ENCODE assay signal across 10 cellular contexts in genomic region chr1:214558002-214558770, GRCh38. TPM values are rescaled to one million over a fixed set of nuclear protein-coding genes. Genes with fewer than 3 reads are reported as not detected.
DNase-seq lines count a peak whose midpoint lies in the region; ATAC-seq and TF ChIP-seq lines count a peak whose summit lies in the region.
"Had no signal": no experiment of that assay in that cellular context is flagged by ENCODE, and none has a peak within 500 bp of the region (broad histone marks: within the 10 kb centered on the region; RNA-seq: fewer than 3 reads in every experiment).

No MANE protein-coding gene starts in this region.

- no peak overlapping the region for H3K4me3 Mint-ChIP-seq in progenitor cell of endocrine pancreas (ENCODE audit: low read depth)
- H3K4me3 Mint-ChIP-seq: activated naive CD4-positive, alpha-beta T cell treated with anti-CD3 and anti-CD28 coated beads for 36 hours had no signal

- H3F3A ChIP-seq in SK-N-SH (replicated peaks; ENCODE audit: insufficient read depth), result peaks cover 4% of the 10 kb centered on the region

- H3K9me2 ChIP-seq in SK-N-SH, result no peaks in the 10 kb centered on the region

- H4K20me1 ChIP-seq in SK-N-SH (ENCODE audit: insufficient read depth), result no peaks in the 10 kb centered on the region

- DNase-seq in GM04504 (ENCODE audit: low read depth), result peak; percentile 88
- DNase-seq in SK-N-SH, result no peak
- no peak for DNase-seq in lower lobe of right lung
- DNase-seq in activated gamma-delta T cell treated with Interleukin-2 at 50 U/mL for 16 hours, result no peak
- DNase-seq in progenitor cell of endocrine pancreas (ENCODE audit: low spot score, unreplicated experiment), result no peak
- DNase-seq: activated naive CD4-positive, alpha-beta T cell treated with anti-CD3 and anti-CD28 coated beads for 36 hours had no signal

- H3K9ac ChIP-seq in SK-N-SH, result no peak overlapping the region; the same call in 1 of the 2 replicates

- CTCF ChIA-PET in SK-N-SH (lab: Yijun Ruan, JAX), result interaction anchor here (1.6 kb wide), 1 partner anchor 226 kb away, joined by 3 read pairs; no protein-coding TSS in a partner anchor

- TF ChIP-seq CTCF in SK-N-SH (IDR thresholded peaks at IDR 0.05) (no peak), lower lobe of right lung (IDR thresholded peaks at IDR 0.05) (no peak), progenitor cell of endocrine pancreas (IDR thresholded peaks at IDR 0.05; ENCODE audit: unreplicated experiment) (no peak)

- no peaks in the 10 kb centered on the region for H3K79me2 ChIP-seq in SK-N-SH (ENCODE audit: insufficient read depth)

- H3K4me2 ChIP-seq in SK-N-SH, result peak overlapping the region; percentile 32

- no peaks in the 10 kb centered on the region for H3K9me3 Mint-ChIP-seq in progenitor cell of endocrine pancreas (ENCODE audit: low read depth)
- H3K9me3 Mint-ChIP-seq: activated naive CD4-positive, alpha-beta T cell treated with anti-CD3 and anti-CD28 coated beads for 36 hours had no signal

- no peak overlapping the region for H3K27ac Mint-ChIP-seq in progenitor cell of endocrine pancreas
- H3K27ac Mint-ChIP-seq: activated naive CD4-positive, alpha-beta T cell treated with anti-CD3 and anti-CD28 coated beads for 36 hours had no signal

- 46% methylated on average over 8 of the region's 8 CpGs for WGBS in SK-N-SH (ENCODE audit: low lambda C conversion rate)

- intact Hi-C loops in lower lobe of right lung (cut with DNase I), result no loop called here

- H3K27ac ChIP-seq in SK-N-SH (ENCODE audit: low read depth in 2 of 2, low read length in 1 of 2) (peak overlapping the region in 1 of 2 experiments; percentile 58; a peak in 2 of 4 replicates), lower lobe of right lung (no peak overlapping the region)
- H3K27ac ChIP-seq: SK-N-MC had no signal

- H3K36me3 ChIP-seq in SK-N-SH (replicated peaks in 1 of 2; ENCODE audit: control insufficient read depth in 1 of 2, insufficient read depth in 2 of 2, low read length in 1 of 2) (no peaks in the 10 kb centered on the region), lower lobe of right lung (no peaks in the 10 kb centered on the region)

- peak in 1 of 2 experiments; percentile 83; a peak in 2 of 4 replicates for TF ChIP-seq EP300 in SK-N-SH (IDR thresholded peaks at IDR 0.05; ENCODE audit: borderline replicate concordance in 1 of 2, low read depth in 1 of 2, low read length in 1 of 2)

- peaks cover 4 to 7% of the 10 kb centered on the region in 2 experiments; a peak in 2 of 4 replicates for H3K4me1 ChIP-seq in SK-N-SH (ENCODE audit: control insufficient read depth in 1 of 2, insufficient read depth in 2 of 2, low read depth in 1 of 2, low read length in 1 of 2)
- H3K4me1 ChIP-seq in lower lobe of right lung, result no peaks in the 10 kb centered on the region

- no peaks in the 10 kb centered on the region for H3K9me3 ChIP-seq in SK-N-SH
- no peaks in the 10 kb centered on the region for H3K9me3 ChIP-seq in lower lobe of right lung

- TF ChIP-seq RAD21 in SK-N-SH (IDR thresholded peaks at IDR 0.05; ENCODE audit: low read length), result no peak

- H3K27me3 Mint-ChIP-seq in progenitor cell of endocrine pancreas, result no peaks in the 10 kb centered on the region

- no peaks in the 10 kb centered on the region for H3K36me3 Mint-ChIP-seq in progenitor cell of endocrine pancreas (ENCODE audit: insufficient read depth)

- H3K27me3 ChIP-seq in SK-N-SH (ENCODE audit: insufficient read depth), result no peaks in the 10 kb centered on the region
- no peaks in the 10 kb centered on the region for H3K27me3 ChIP-seq in lower lobe of right lung (ENCODE audit: low read depth)

- H2AFZ ChIP-seq in SK-N-SH (ENCODE audit: low read depth), result peak overlapping the region; percentile 61; the same call in 1 of the 2 replicates

- no peak overlapping the region for H3K4me3 ChIP-seq in SK-N-SH (ENCODE audit: low read depth in 2 of 2, low read length in 1 of 2)
- no peak overlapping the region for H3K4me3 ChIP-seq in lower lobe of right lung
- H3K4me3 ChIP-seq: SK-N-MC had no signal

- no peaks in the 10 kb centered on the region for H3K4me1 Mint-ChIP-seq in progenitor cell of endocrine pancreas (ENCODE audit: low read depth)

- ATAC-seq in HG02759 (IDR thresholded peaks at IDR 0.05; ENCODE audit: unreplicated experiment) (peak; percentile 67), lower lobe of right lung (peak; percentile 42 to 54), GM18520 (IDR thresholded peaks at IDR 0.05; ENCODE audit: unreplicated experiment) (no peak), GM18909 (IDR thresholded peaks at IDR 0.05; ENCODE audit: poor library complexity, unreplicated experiment) (no peak)

- POLR2A ChIA-PET in SK-N-SH (lab: Yijun Ruan, JAX), result no interaction called here

TF ChIP-seq in SK-N-SH, 30 proteins besides CTCF, POLR2A, EP300 and RAD21 (continues in another document):
- peak; percentile 53; the same call in 1 of the 2 replicates for TF ChIP-seq NFIC (IDR thresholded peaks at IDR 0.05; ENCODE audit: borderline replicate concordance)
- no peak for TF ChIP-seq IRF3 (IDR thresholded peaks at IDR 0.05; ENCODE audit: low read depth, low read length)
- TF ChIP-seq, protein P1, sequence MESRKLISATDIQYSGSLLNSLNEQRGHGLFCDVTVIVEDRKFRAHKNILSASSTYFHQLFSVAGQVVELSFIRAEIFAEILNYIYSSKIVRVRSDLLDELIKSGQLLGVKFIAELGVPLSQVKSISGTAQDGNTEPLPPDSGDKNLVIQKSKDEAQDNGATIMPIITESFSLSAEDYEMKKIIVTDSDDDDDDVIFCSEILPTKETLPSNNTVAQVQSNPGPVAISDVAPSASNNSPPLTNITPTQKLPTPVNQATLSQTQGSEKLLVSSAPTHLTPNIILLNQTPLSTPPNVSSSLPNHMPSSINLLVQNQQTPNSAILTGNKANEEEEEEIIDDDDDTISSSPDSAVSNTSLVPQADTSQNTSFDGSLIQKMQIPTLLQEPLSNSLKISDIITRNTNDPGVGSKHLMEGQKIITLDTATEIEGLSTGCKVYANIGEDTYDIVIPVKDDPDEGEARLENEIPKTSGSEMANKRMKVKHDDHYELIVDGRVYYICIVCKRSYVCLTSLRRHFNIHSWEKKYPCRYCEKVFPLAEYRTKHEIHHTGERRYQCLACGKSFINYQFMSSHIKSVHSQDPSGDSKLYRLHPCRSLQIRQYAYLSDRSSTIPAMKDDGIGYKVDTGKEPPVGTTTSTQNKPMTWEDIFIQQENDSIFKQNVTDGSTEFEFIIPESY (IDR thresholded peaks at IDR 0.05; ENCODE audit: borderline replicate concordance, low read depth), result no peak
- TF ChIP-seq GATA2 (CRISPR knock-in tag; IDR thresholded peaks at IDR 0.05), result no peak
- TF ChIP-seq, protein P2, sequence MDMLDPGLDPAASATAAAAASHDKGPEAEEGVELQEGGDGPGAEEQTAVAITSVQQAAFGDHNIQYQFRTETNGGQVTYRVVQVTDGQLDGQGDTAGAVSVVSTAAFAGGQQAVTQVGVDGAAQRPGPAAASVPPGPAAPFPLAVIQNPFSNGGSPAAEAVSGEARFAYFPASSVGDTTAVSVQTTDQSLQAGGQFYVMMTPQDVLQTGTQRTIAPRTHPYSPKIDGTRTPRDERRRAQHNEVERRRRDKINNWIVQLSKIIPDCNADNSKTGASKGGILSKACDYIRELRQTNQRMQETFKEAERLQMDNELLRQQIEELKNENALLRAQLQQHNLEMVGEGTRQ (IDR thresholded peaks at IDR 0.05; ENCODE audit: borderline replicate concordance, low read depth, low read length), result no peak
- no peak for TF ChIP-seq RFX5 (IDR thresholded peaks at IDR 0.05; ENCODE audit: low read length)
- TF ChIP-seq, protein P3, sequence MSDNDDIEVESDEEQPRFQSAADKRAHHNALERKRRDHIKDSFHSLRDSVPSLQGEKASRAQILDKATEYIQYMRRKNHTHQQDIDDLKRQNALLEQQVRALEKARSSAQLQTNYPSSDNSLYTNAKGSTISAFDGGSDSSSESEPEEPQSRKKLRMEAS (IDR thresholded peaks at IDR 0.05; ENCODE audit: low read depth), result no peak; the same call in 1 of the 2 replicates
- TF ChIP-seq TAF1 (IDR thresholded peaks at IDR 0.05; ENCODE audit: borderline replicate concordance, low read depth, low read length), result 0 out of 2 replicates have a peak, but pooled peaks have one; percentile 13
- no peak for TF ChIP-seq NRF1 (IDR thresholded peaks at IDR 0.05; ENCODE audit: low read depth, low read length)
- TF ChIP-seq MXI1 (IDR thresholded peaks at IDR 0.05; ENCODE audit: low read depth, low read length), result no peak
- TF ChIP-seq YY1 (IDR thresholded peaks at IDR 0.05; ENCODE audit: low read depth), result peak; percentile 43; the same call in 1 of the 2 replicates
- peak; percentile 55 for TF ChIP-seq TEAD4 (IDR thresholded peaks at IDR 0.05; ENCODE audit: borderline replicate concordance, insufficient read depth)
- no peak for TF ChIP-seq POLR2AphosphoS5 (IDR thresholded peaks at IDR 0.05; ENCODE audit: low read depth, low read length)
- TF ChIP-seq ELF1 (IDR thresholded peaks at IDR 0.05), result no peak
- TF ChIP-seq FOXJ3 (CRISPR knock-in tag; IDR thresholded peaks at IDR 0.05), result no peak
- TF ChIP-seq FOSL2 (IDR thresholded peaks at IDR 0.05; ENCODE audit: borderline replicate concordance, low read depth), result peak; percentile 84
- no peak for TF ChIP-seq SMC3 (IDR thresholded peaks at IDR 0.05; ENCODE audit: low read depth, low read length)
- TF ChIP-seq RCOR1 (IDR thresholded peaks at IDR 0.05; ENCODE audit: low read length), result no peak
- no peak for TF ChIP-seq MEF2A (IDR thresholded peaks at IDR 0.05; ENCODE audit: borderline replicate concordance, low read depth)
- peak; percentile 57; the same call in 1 of the 2 replicates for TF ChIP-seq RXRA (IDR thresholded peaks at IDR 0.05; ENCODE audit: borderline replicate concordance, low read depth)
- no peak for TF ChIP-seq FOXM1 (IDR thresholded peaks at IDR 0.05; ENCODE audit: low read depth)

RNA-seq across cellular contexts. Expression of gene PTPN14, which starts 6.8 kb away (rescaled TPM):
- 12.8 and 14.3 TPM in 2 replicates for polyA plus RNA-seq in SK-N-SH (2012; rRNA removed)
- polyA plus RNA-seq in SK-N-SH (2012; cell fraction: cytosol; rRNA removed), result 11.9 and 13.3 TPM in 2 replicates
- polyA plus RNA-seq in SK-N-SH (2012; cell fraction: nucleus; rRNA removed), result 14.0 and 17.8 TPM in 2 replicates
- 34.1 TPM for total RNA-seq in lower lobe of right lung
- total RNA-seq in progenitor cell of endocrine pancreas, result 37.0 and 43.3 TPM in 2 replicates

RNA-seq across cellular contexts. Expression of gene CENPF, which starts 44.8 kb away (rescaled TPM):
- 14.5 and 14.9 TPM in 2 replicates for polyA plus RNA-seq in SK-N-SH (2012; rRNA removed)
- 18.1 and 23.0 TPM in 2 replicates for polyA plus RNA-seq in SK-N-SH (2012; cell fraction: cytosol; rRNA removed)
- 7.3 and 15.6 TPM in 2 replicates for polyA plus RNA-seq in SK-N-SH (2012; cell fraction: nucleus; rRNA removed)
- total RNA-seq in lower lobe of right lung, result 2.5 TPM
- 62.1 and 62.8 TPM in 2 replicates for total RNA-seq in progenitor cell of endocrine pancreas

Comparison
In these comparisons a context has a peak if more than half of its experiments do, and no peak if none do; other contexts are left out.
1. ATAC-seq: peak in HG02759 (single experiment) and lower lobe of right lung (2 of 2); none in GM18520 (single experiment) and GM18909 (single experiment).
2. RNA of gene CENPF, which starts 44.8 kb away (total RNA-seq): 62.1 to 62.8 TPM in progenitor cell of endocrine pancreas; 2.5 TPM in lower lobe of right lung (single experiment); every median in the first group is over 10 times any median in the second.